Comparison of ENCODE assay signal across 11 cellular contexts in the genomic region with DNA sequence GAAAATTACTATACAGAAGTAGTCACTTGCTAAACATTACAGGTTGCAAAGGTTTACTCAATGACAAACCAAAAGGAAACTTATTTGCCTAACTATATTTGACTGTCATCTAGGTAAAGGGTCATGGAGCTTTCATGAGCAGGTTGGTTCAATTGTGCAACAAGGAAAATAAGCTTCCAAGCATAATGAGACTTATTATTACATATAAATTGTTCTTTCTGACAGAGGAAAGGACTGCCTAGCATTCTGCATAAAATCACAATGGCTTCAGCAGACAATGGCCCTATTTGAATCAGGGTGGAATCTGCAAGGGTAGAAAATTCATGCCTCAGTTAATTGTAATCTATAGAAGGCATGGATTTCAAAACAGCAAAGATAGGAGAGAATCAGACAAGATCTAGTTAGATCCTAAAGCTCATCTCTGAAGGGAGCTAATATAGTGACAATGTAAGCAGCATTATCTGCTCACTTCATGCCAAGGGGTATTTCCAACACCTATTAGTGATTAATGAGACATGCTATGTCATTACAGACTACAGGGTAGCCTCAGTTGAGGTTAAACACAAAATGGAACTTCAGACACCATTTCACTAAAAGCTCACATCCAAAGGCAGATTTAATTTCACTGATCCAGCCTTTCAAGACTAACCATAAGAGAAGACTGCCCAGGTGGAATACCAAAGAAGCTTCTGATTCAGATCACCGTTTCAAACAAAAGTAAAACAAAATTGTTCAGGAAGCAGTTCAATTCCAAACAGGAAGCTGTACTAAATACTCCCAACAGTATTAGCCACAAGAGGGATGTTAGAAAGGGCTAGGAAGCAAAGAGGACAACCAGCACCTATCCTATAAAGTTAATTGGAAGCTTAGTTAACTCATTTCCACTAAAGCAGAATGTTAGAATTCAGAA. TPM values are rescaled to one million over a fixed set of nuclear protein-coding genes. Genes with fewer than 3 reads are reported as not detected.
DNase-seq lines count a peak whose midpoint lies in the region; ATAC-seq and TF ChIP-seq lines count a peak whose summit lies in the region.
"Had no signal": no experiment of that assay in that cellular context is flagged by ENCODE, and none has a peak within 500 bp of the region (broad histone marks: within the 10 kb centered on the region; RNA-seq: fewer than 3 reads in every experiment).

No MANE protein-coding gene starts in this region.

- intact Hi-C loops in activated CD4-positive, alpha-beta T cell treated with anti-CD3 and anti-CD28 coated beads, Interleukin-2, amount 10 ng/mL, durations not matched to agents 24 days and 14 days (cut with micrococcal nuclease), result no loop called here
- intact Hi-C loops in esophagus squamous epithelium (cut with DNase I), result no loop called here
- intact Hi-C loops in stomach (cut with DNase I; ENCODE audit: low total_unique reads), result no loop called here

- H3K9me3 ChIP-seq in HUES64 (ENCODE audit: insufficient read depth, low read depth, low read length), result no peaks in the 10 kb centered on the region
- no peaks in the 10 kb centered on the region for H3K9me3 ChIP-seq in esophagus squamous epithelium
- H3K9me3 ChIP-seq in stomach, result no peaks in the 10 kb centered on the region
- H3K9me3 ChIP-seq: thoracic aorta had no signal

- 0 out of 2 replicates have a peak overlapping the region, but pooled peaks have one; percentile 24 for H3K9ac ChIP-seq in HUES64 (ENCODE audit: low read depth, low read length)

- TF ChIP-seq EP300 in stomach (IDR thresholded peaks at IDR 0.05), result no peak

- ATAC-seq in GM21576 (IDR thresholded peaks at IDR 0.05; ENCODE audit: unreplicated experiment), result no peak

- in situ Hi-C loops in brain microvascular endothelial cell (cut with HindIII; ENCODE audit: low pct_ligation_motif_present, low sequenced_read_pairs), result no loop called here

- peaks cover 40% of the 10 kb centered on the region for H3K4me1 Mint-ChIP-seq in activated CD4-positive, alpha-beta T cell treated with anti-CD3 and anti-CD28 coated beads, Interleukin-2, amount 10 ng/mL, durations not matched to agents 24 days and 14 days

- TF ChIP-seq POLR2A in esophagus squamous epithelium (IDR thresholded peaks at IDR 0.05), result no peak
- no peak for TF ChIP-seq POLR2A in stomach (IDR thresholded peaks at IDR 0.05)

- H3K27ac Mint-ChIP-seq in activated CD4-positive, alpha-beta T cell treated with anti-CD3 and anti-CD28 coated beads, Interleukin-2, amount 10 ng/mL, durations not matched to agents 24 days and 14 days, result peak overlapping the region; percentile 63

- 0 out of 2 replicates have a peak overlapping the region, but pooled peaks have one; percentile 2 for H3K27ac ChIP-seq in HUES64 (ENCODE audit: low read depth, low read length)
- H3K27ac ChIP-seq in esophagus squamous epithelium, result peak overlapping the region; percentile 11 to 61 (median 47)
- H3K27ac ChIP-seq in stomach, result peak overlapping the region in 3 of 5 donors; percentile 27 to 83 (median 30)
- H3K27ac ChIP-seq in brain microvascular endothelial cell, result no peak overlapping the region
- H3K27ac ChIP-seq: thoracic aorta had no signal

- H3K4me3 ChIP-seq in HUES64 (ENCODE audit: low read length) (no peak overlapping the region), esophagus squamous epithelium (no peak overlapping the region), stomach (no peak overlapping the region), brain microvascular endothelial cell (ENCODE audit: low read depth, low read length) (no peak overlapping the region)
- H3K4me3 ChIP-seq: thoracic aorta had no signal

- H3K27me3 Mint-ChIP-seq in activated CD4-positive, alpha-beta T cell treated with anti-CD3 and anti-CD28 coated beads, Interleukin-2, amount 10 ng/mL, durations not matched to agents 24 days and 14 days, result no peaks in the 10 kb centered on the region

- no peak for DNase-seq in activated CD4-positive, alpha-beta T cell treated with anti-CD3 and anti-CD28 coated beads, Interleukin-2, amount 10 ng/mL, durations not matched to agents 24 days and 14 days
- no peak for DNase-seq in activated CD4-positive, alpha-beta T cell treated with anti-CD3 and anti-CD28 coated beads for 4 hours
- no peak for DNase-seq in esophagus squamous epithelium (lab: John Stamatoyannopoulos, UW)
- DNase-seq in stomach, result no peak
- DNase-seq in brain microvascular endothelial cell, result no peak
- no peak for DNase-seq in T-helper 9 cell
- DNase-seq: GOT3, NCI-H1092 treated with DMSO at 0.1 percent for 48 hours had no signal

- 100% methylated on average over 1 of the region's 1 CpG for WGBS in HUES64
- WGBS in esophagus squamous epithelium, 2 donors, result 5 to 15% methylated on average over 1 of the region's 1 CpG
- 7 to 14% (median 13%) methylated on average over 1 of the region's 1 CpG for WGBS in stomach, 5 donors

- H3K36me3 ChIP-seq in HUES64 (ENCODE audit: insufficient read depth, low read length) (peaks cover 10% of the 10 kb centered on the region), esophagus squamous epithelium (peaks cover 0 to 17% (median 0%) of the 10 kb centered on the region in 3 donors), stomach (peaks cover 5 to 21% (median 18%) of the 10 kb centered on the region in 4 donors), brain microvascular endothelial cell (replicated peaks) (no peaks in the 10 kb centered on the region)

- H3K27me3 ChIP-seq in HUES64 (ENCODE audit: insufficient read depth, low read length) (no peaks in the 10 kb centered on the region), esophagus squamous epithelium (no peaks in the 10 kb centered on the region), stomach (no peaks in the 10 kb centered on the region), brain microvascular endothelial cell (replicated peaks) (no peaks in the 10 kb centered on the region)

- H3K4me3 Mint-ChIP-seq in activated CD4-positive, alpha-beta T cell treated with anti-CD3 and anti-CD28 coated beads, Interleukin-2, amount 10 ng/mL, durations not matched to agents 24 days and 14 days, result no peak overlapping the region

- no peaks in the 10 kb centered on the region for H3K9me3 Mint-ChIP-seq in activated CD4-positive, alpha-beta T cell treated with anti-CD3 and anti-CD28 coated beads, Interleukin-2, amount 10 ng/mL, durations not matched to agents 24 days and 14 days

- H3K36me3 Mint-ChIP-seq in activated CD4-positive, alpha-beta T cell treated with anti-CD3 and anti-CD28 coated beads, Interleukin-2, amount 10 ng/mL, durations not matched to agents 24 days and 14 days (ENCODE audit: low read depth), result peaks cover 19% of the 10 kb centered on the region

- TF ChIP-seq CTCF in esophagus squamous epithelium (IDR thresholded peaks at IDR 0.05), result no peak
- TF ChIP-seq CTCF in stomach (IDR thresholded peaks at IDR 0.05), result no peak
- TF ChIP-seq CTCF in brain microvascular endothelial cell (IDR thresholded peaks at IDR 0.05; ENCODE audit: low read depth, low read length, missing control alignments), result no peak

- H3K4me1 ChIP-seq in HUES64 (ENCODE audit: insufficient read depth, low read length), result peaks cover 16% of the 10 kb centered on the region
- H3K4me1 ChIP-seq in esophagus squamous epithelium, result peaks cover 0 to 57% (median 21%) of the 10 kb centered on the region in 3 donors
- H3K4me1 ChIP-seq in stomach, result peaks cover 33 to 71% (median 51%) of the 10 kb centered on the region in 4 donors

RNA-seq across cellular contexts. Expression of a gene that starts 8.5 kb away (rescaled TPM):
- 73.5 and 73.7 TPM in 2 replicates for total RNA-seq in activated CD4-positive, alpha-beta T cell treated with anti-CD3 and anti-CD28 coated beads, Interleukin-2, amount 10 ng/mL, durations not matched to agents 24 days and 14 days
- polyA plus RNA-seq in HUES64 (2013, experiment 1 of 2), result 75.4 TPM
- 79.1 TPM for polyA plus RNA-seq in HUES64 (2013, experiment 2 of 2)
- total RNA-seq in esophagus squamous epithelium (10 to 100 TPM; 51.4 to 65.6 (median 58.7) TPM), stomach (100 to 1,000 TPM in 1 of 5 donors, 10 to 100 TPM in 4; 33.9 to 129 (median 77.3) TPM)
- 10 to 100 TPM; 33.0 to 59.3 (median 38.4) TPM for polyA plus RNA-seq in stomach

RNA-seq across cellular contexts. Expression of a gene that starts 39.6 kb away (rescaled TPM):
- total RNA-seq in activated CD4-positive, alpha-beta T cell treated with anti-CD3 and anti-CD28 coated beads, Interleukin-2, amount 10 ng/mL, durations not matched to agents 24 days and 14 days, result 56.5 and 56.9 TPM in 2 replicates
- 46.9 TPM for polyA plus RNA-seq in HUES64 (2013, experiment 1 of 2)
- polyA plus RNA-seq in HUES64 (2013, experiment 2 of 2), result 42.6 TPM
- total RNA-seq in esophagus squamous epithelium (10 to 100 TPM; 19.8 to 35.7 (median 30.8) TPM), stomach (10 to 100 TPM; 11.7 to 38.2 (median 36.2) TPM)
- polyA plus RNA-seq in stomach, result 10 to 100 TPM; 21.0 to 21.5 (median 21.4) TPM
